Comparison of ENCODE assay signal across 25 cellular contexts in genomic region chr2:11214770-11215169, GRCh38.
"Had no signal": no experiment of that assay in that cellular context is flagged by ENCODE, and none has a peak within 500 bp of the region (broad histone marks: within the 10 kb centered on the region; RNA-seq: fewer than 3 reads in every experiment).

No MANE protein-coding gene starts in this region.

- H3K4me3 ChIP-seq: dorsolateral prefrontal cortex, gastrocnemius medialis, lower lobe of right lung, mucosa of descending colon, pancreas, stomach, thyroid gland, vagina had no signal

- H3K27ac Mint-ChIP-seq: memory B cell; naive B cell; natural killer cell treated with Interleukin-12 subunit alpha and Interleukin-12 subunit beta and Interleukin-15 and Interleukin-18, amount 100 ng/mL, for 72 hours; stimulated activated effector memory CD8-positive, alpha-beta T cell treated with anti-CD3 and anti-CD28 coated beads, Interleukin-12 subunit alpha, Interleukin-12 subunit beta, amount 100 ng/mL, for 72 hours had no signal

- H3K27me3 Mint-ChIP-seq: memory B cell; naive B cell; natural killer cell treated with Interleukin-12 subunit alpha and Interleukin-12 subunit beta and Interleukin-15 and Interleukin-18, amount 100 ng/mL, for 72 hours had no signal

- H3K4me1 ChIP-seq: gastrocnemius medialis, lower lobe of right lung, pancreas, stomach, thyroid gland, vagina had no signal

- H3K9me3 Mint-ChIP-seq: memory B cell; naive B cell; natural killer cell treated with Interleukin-12 subunit alpha and Interleukin-12 subunit beta and Interleukin-15 and Interleukin-18, amount 100 ng/mL, for 72 hours; neural crest cell; stimulated activated effector memory CD8-positive, alpha-beta T cell treated with anti-CD3 and anti-CD28 coated beads, Interleukin-12 subunit alpha, Interleukin-12 subunit beta, amount 100 ng/mL, for 72 hours had no signal

- H3K4me3 Mint-ChIP-seq: memory B cell; naive B cell; natural killer cell treated with Interleukin-12 subunit alpha and Interleukin-12 subunit beta and Interleukin-15 and Interleukin-18, amount 100 ng/mL, for 72 hours; neural crest cell; stimulated activated effector memory CD8-positive, alpha-beta T cell treated with anti-CD3 and anti-CD28 coated beads, Interleukin-12 subunit alpha, Interleukin-12 subunit beta, amount 100 ng/mL, for 72 hours had no signal

- H3K9me3 ChIP-seq: gastrocnemius medialis, lower lobe of right lung, mucosa of descending colon, neutrophil, pancreas, stomach, thyroid gland, vagina had no signal

- H3K27me3 ChIP-seq: dorsolateral prefrontal cortex, gastrocnemius medialis, neutrophil, pancreas, stomach, thyroid gland, vagina had no signal

- H3K36me3 ChIP-seq: pancreas had no signal

- FAIRE-seq: keratinocyte had no signal

- H3K27ac ChIP-seq: dorsolateral prefrontal cortex, epithelial cell of prostate, gastrocnemius medialis, lower lobe of right lung, neutrophil, pancreas, stomach, thyroid gland, vagina had no signal

- ATAC-seq: esophagus mucosa; gastrocnemius medialis; left ventricle myocardium superior; lower lobe of right lung; mucosa of descending colon; natural killer cell treated with Interleukin-12 subunit alpha and Interleukin-12 subunit beta and Interleukin-15 and Interleukin-18, amount 100 ng/mL, for 72 hours; pancreas; sciatic nerve; stimulated activated effector memory CD8-positive, alpha-beta T cell treated with anti-CD3 and anti-CD28 coated beads, Interleukin-12 subunit alpha, Interleukin-12 subunit beta, amount 100 ng/mL, for 72 hours had no signal

- H3K4me1 Mint-ChIP-seq: memory B cell; stimulated activated effector memory CD8-positive, alpha-beta T cell treated with anti-CD3 and anti-CD28 coated beads, Interleukin-12 subunit alpha, Interleukin-12 subunit beta, amount 100 ng/mL, for 72 hours had no signal

- DNase-seq: dorsolateral prefrontal cortex; effector CD4-positive, alpha-beta T cell; foreskin fibroblast; gastrocnemius medialis; head of caudate nucleus; left ventricle myocardium superior; lower lobe of right lung; mucosa of descending colon; naive B cell; pancreas; stimulated activated CD4-positive, alpha-beta T cell treated with anti-CD3 and anti-CD28 coated beads, Interleukin-2, amount 100 ng/mL, for 24 hours; stimulated activated CD4-positive, alpha-beta T cell treated with anti-CD3 and anti-CD28 coated beads, Interleukin-4, amount 100 ng/mL, for 24 hours; stimulated activated naive CD4-positive, alpha-beta T cell treated with Interleukin-2 at 50 U/mL for 16 hours; stomach; thyroid gland had no signal
